Comparison of ENCODE assay signal across 8 cellular contexts in genomic region chr17:4966844-4967538, GRCh38. TPM values are rescaled to one million over a fixed set of nuclear protein-coding genes. Genes with fewer than 3 reads are reported as not detected.
DNase-seq lines count a peak whose midpoint lies in the region; ATAC-seq and TF ChIP-seq lines count a peak whose summit lies in the region.

No MANE protein-coding gene starts in this region.

- no TSS peak for BruUV-seq in MCF 10A (replicated peaks; lab: Mats Ljungman, UMichigan)

- H3K27ac Mint-ChIP-seq in MCF 10A (ENCODE audit: low read depth, unreplicated experiment): no peak overlapping the region

- H3K4me1 Mint-ChIP-seq in MCF 10A (ENCODE audit: insufficient read depth, unreplicated experiment): peaks cover 15% of the 10 kb centered on the region

- no peaks in the 10 kb centered on the region for H3K9me3 Mint-ChIP-seq in MCF 10A (ENCODE audit: unreplicated experiment)

- ATAC-seq in GM18517 (IDR thresholded peaks at IDR 0.05; ENCODE audit: unreplicated experiment) (peak; percentile 85), HG03025 (IDR thresholded peaks at IDR 0.05; ENCODE audit: low FRiP score, unreplicated experiment) (peak; percentile 71)

- POLR2A ChIA-PET in MCF 10A (lab: Yijun Ruan, JAX): interaction anchor here (0.6 to 13.3 kb wide), 26 partner anchors 11 to 453 kb away, joined by 3 to 639 read pairs (median 6); partner anchors contain the start of genes C17orf107, CAMTA2, CXCL16 and ENO3

- no peak for TF ChIP-seq CTCF in MCF 10A (IDR thresholded peaks at IDR 0.05; ENCODE audit: unreplicated experiment)

- CTCF ChIA-PET in MCF 10A (lab: Yijun Ruan, JAX): interaction anchor here (0.5 to 2.2 kb wide), 7 partner anchors 19 to 255 kb away, joined by 3 to 11 read pairs (median 4); partner anchors contain the start of genes INCA1 and KIF1C

- peaks cover 27% of the 10 kb centered on the region for H3K36me3 Mint-ChIP-seq in MCF 10A (ENCODE audit: insufficient read depth, unreplicated experiment)

- H3K4me3 ChIP-seq in iPS-11a (ENCODE audit: low read depth, low read length) (peak overlapping the region; percentile 79), skeletal muscle cell (ENCODE audit: low read depth, low read length) (peak overlapping the region; percentile 75)

- intact Hi-C loops in MCF 10A (cut with micrococcal nuclease): no loop called here

- DNase-seq in A172 (ENCODE audit: low spot score) (peak; percentile 100), NCI-H2029 treated with DMSO at 0.1 percent for 48 hours (lab: John Stamatoyannopoulos, UW) (peak; percentile 93), T1000 (lab: John Stamatoyannopoulos, UW) (peak; percentile 98), MCF 10A (ENCODE audit: unreplicated experiment) (peak; percentile 99), skeletal muscle cell (ENCODE audit: low read depth) (peak; percentile 99)

- H3K27me3 Mint-ChIP-seq in MCF 10A (ENCODE audit: insufficient read depth, unreplicated experiment): no peaks in the 10 kb centered on the region

- H3K4me3 Mint-ChIP-seq in MCF 10A (ENCODE audit: unreplicated experiment): no peak overlapping the region

RNA-seq across cellular contexts. Expression of gene SPAG7, which starts 0.6 kb away (rescaled TPM):
- 74.4 and 90.6 TPM in 2 replicates for total RNA-seq in A172 (2014; rRNA removed; shearing (Covaris generic))
- 112 and 151 TPM in 2 replicates for total RNA-seq in MCF 10A (2022)

RNA-seq across cellular contexts. Expression of gene ENO3, which starts 16.1 kb away (rescaled TPM):
- 4.0 and 12.3 TPM in 2 replicates for total RNA-seq in A172 (2014; rRNA removed; shearing (Covaris generic))
- total RNA-seq in MCF 10A (2022): 19.0 and 20.2 TPM in 2 replicates

RNA-seq across cellular contexts. Expression of gene PFN1, which starts 18.7 kb away (rescaled TPM):
- 1,113 and 1,180 TPM in 2 replicates for total RNA-seq in A172 (2014; rRNA removed; shearing (Covaris generic))
- 1,010 and 1,106 TPM in 2 replicates for total RNA-seq in MCF 10A (2022)

RNA-seq across cellular contexts. Expression of gene CAMTA2, which starts 20.5 kb away (rescaled TPM):
- total RNA-seq in A172 (2014; rRNA removed; shearing (Covaris generic)): 2.4 and 7.1 TPM in 2 replicates
- total RNA-seq in MCF 10A (2022): 126 and 154 TPM in 2 replicates

RNA-seq across cellular contexts. Expression of gene RNF167, which starts 26.9 kb away (rescaled TPM):
- total RNA-seq in A172 (2014; rRNA removed; shearing (Covaris generic)): 48.2 and 49.2 TPM in 2 replicates
- total RNA-seq in MCF 10A (2022): 100.0 and 109 TPM in 2 replicates

Comparison
In these comparisons a context has a peak if more than half of its experiments do, and no peak if none do; other contexts are left out.
1. Peak in every context shown above with its lines: DNase-seq, ATAC-seq and H3K4me3 ChIP-seq.